Comparison of ENCODE assay signal across 20 cellular contexts in the genomic region with DNA sequence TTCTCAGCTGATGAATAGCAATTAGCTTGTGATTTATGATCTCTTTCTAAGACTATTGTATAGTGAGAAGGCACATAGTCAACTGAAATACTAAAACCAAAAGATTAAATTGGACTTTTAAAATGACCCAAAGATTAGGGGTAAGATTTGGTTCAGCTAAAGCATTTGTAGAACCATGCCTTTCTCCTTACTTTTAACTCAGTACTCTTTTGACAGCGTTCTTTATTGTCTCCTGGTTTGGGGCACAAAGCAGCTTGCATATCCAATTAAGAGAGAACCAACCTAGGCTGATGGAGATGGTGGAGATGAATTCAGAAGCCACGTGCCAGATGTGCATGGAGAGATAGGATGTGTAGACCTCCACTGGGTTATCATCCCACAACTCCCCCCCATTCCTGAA. TPM values are rescaled to one million over a fixed set of nuclear protein-coding genes. Genes with fewer than 3 reads are reported as not detected.
DNase-seq lines count a peak whose midpoint lies in the region; ATAC-seq and TF ChIP-seq lines count a peak whose summit lies in the region.
"Had no signal": no experiment of that assay in that cellular context is flagged by ENCODE, and none has a peak within 500 bp of the region (broad histone marks: within the 10 kb centered on the region; RNA-seq: fewer than 3 reads in every experiment).

No MANE protein-coding gene starts in this region.

- H3K4me3 ChIP-seq in mammary epithelial cell (replicated peaks in 1 of 3; ENCODE audit: insufficient read depth in 1 of 3, low read depth in 2 of 3, low read length in 3 of 3): no peak overlapping the region
- H3K4me3 ChIP-seq: BLaER1 treated with 17β-estradiol and CSF1 and Interleukin-3, amounts not matched to agents 10 nM and 100 nM; GM23248; HAP-1 had no signal

- TF ChIP-seq CTCF in MCF 10A (IDR thresholded peaks at IDR 0.05; ENCODE audit: unreplicated experiment) (no peak), mammary epithelial cell (conservative IDR thresholded peaks at IDR 0.05 in 1 of 2, IDR thresholded peaks at IDR 0.05 in 1 of 2; ENCODE audit: extremely low read depth in 1 of 2, insufficient read depth in 1 of 2, low read depth in 1 of 2, low read length in 2 of 2) (no peak), HFFc6 (IDR thresholded peaks at IDR 0.05) (no peak), chondrocyte (IDR thresholded peaks at IDR 0.05) (no peak)

- no peaks in the 10 kb centered on the region for H4K20me1 ChIP-seq in mammary epithelial cell (ENCODE audit: insufficient read depth, low read length)

- no peaks in the 10 kb centered on the region for H3K9me3 ChIP-seq in mammary epithelial cell (replicated peaks; ENCODE audit: insufficient read depth, low read length)
- H3K9me3 ChIP-seq: BLaER1 treated with 17β-estradiol and CSF1 and Interleukin-3, amounts not matched to agents 10 nM and 100 nM; HAP-1 had no signal

- H3K9me3 Mint-ChIP-seq in MCF 10A (ENCODE audit: unreplicated experiment) (no peaks in the 10 kb centered on the region), HFFc6 (no peaks in the 10 kb centered on the region), chondrocyte (ENCODE audit: low read depth) (peaks cover 5% of the 10 kb centered on the region)

- BruUV-seq in MCF 10A (replicated peaks; lab: Mats Ljungman, UMichigan): no TSS peak
- BruUV-seq in mammary epithelial cell (replicated peaks; lab: Mats Ljungman, UMichigan): no TSS peak

- H3K27me3 Mint-ChIP-seq in MCF 10A (ENCODE audit: insufficient read depth, unreplicated experiment) (no peaks in the 10 kb centered on the region), HFFc6 (ENCODE audit: insufficient read depth) (no peaks in the 10 kb centered on the region), chondrocyte (ENCODE audit: low read depth) (no peaks in the 10 kb centered on the region)
- H3K27me3 Mint-ChIP-seq: B cell, IgD-negative memory B cell had no signal

- H3K27ac Mint-ChIP-seq in MCF 10A (ENCODE audit: low read depth, unreplicated experiment) (peak overlapping the region; percentile 78), HFFc6 (peak overlapping the region; percentile 70; the same call in 1 of the 2 replicates), chondrocyte (ENCODE audit: unreplicated experiment) (peak overlapping the region; percentile 27)
- H3K27ac Mint-ChIP-seq: B cell; CD8-positive, alpha-beta T cell; IgD-negative memory B cell had no signal

- 100% methylated on average over 2 of the region's 2 CpGs for WGBS in mammary epithelial cell (ENCODE audit: low coverage, missing lambda C conversion rate)

- H3K4me2 ChIP-seq in mammary epithelial cell (ENCODE audit: insufficient read depth, low read depth, low read length): no peak overlapping the region
- H3K4me2 ChIP-seq: BLaER1 treated with 17β-estradiol and CSF1 and Interleukin-3, amounts not matched to agents 10 nM and 100 nM had no signal

- no peaks in the 10 kb centered on the region for H3K36me3 ChIP-seq in mammary epithelial cell (ENCODE audit: insufficient read depth, low read length)

- H3K4me1 Mint-ChIP-seq in MCF 10A (ENCODE audit: insufficient read depth, unreplicated experiment): peaks cover 17% of the 10 kb centered on the region
- H3K4me1 Mint-ChIP-seq in HFFc6 (ENCODE audit: low read depth): peaks cover 67% of the 10 kb centered on the region
- H3K4me1 Mint-ChIP-seq in chondrocyte (ENCODE audit: low read depth): peaks cover 64% of the 10 kb centered on the region
- H3K4me1 Mint-ChIP-seq: B cell, IgD-negative memory B cell had no signal

- H3K4me3 Mint-ChIP-seq in MCF 10A (ENCODE audit: unreplicated experiment) (no peak overlapping the region), HFFc6 (no peak overlapping the region), chondrocyte (ENCODE audit: unreplicated experiment) (no peak overlapping the region)
- H3K4me3 Mint-ChIP-seq: B cell; CD8-positive, alpha-beta T cell; IgD-negative memory B cell had no signal

- no peak overlapping the region for H3K27ac ChIP-seq in mammary epithelial cell (ENCODE audit: insufficient read depth, low read depth, low read length)
- H3K27ac ChIP-seq: BLaER1 treated with 17β-estradiol and CSF1 and Interleukin-3, amounts not matched to agents 10 nM and 100 nM; GM23248; HL-60 had no signal

- dilution Hi-C loops in mammary epithelial cell (cut with HindIII; ENCODE audit: low sequenced_read_pairs): no loop called here

- POLR2A ChIA-PET in MCF 10A (lab: Yijun Ruan, JAX): interaction anchor here (0.9 to 2.7 kb wide), 3 partner anchors 10 to 347 kb away, joined by 3 to 8 read pairs (median 6); a partner anchor contains a TSS

- no peaks in the 10 kb centered on the region for H3K79me2 ChIP-seq in mammary epithelial cell (ENCODE audit: insufficient read depth, low read length)

- H3K9ac ChIP-seq in mammary epithelial cell (ENCODE audit: insufficient read depth, low read length): no peak overlapping the region
- H3K9ac ChIP-seq: BLaER1 treated with 17β-estradiol and CSF1 and Interleukin-3, amounts not matched to agents 10 nM and 100 nM; GM23248 had no signal

- in situ Hi-C loops in mammary epithelial cell (cut with MboI; ENCODE audit: low sequenced_read_pairs in 2 of 2): no loop called here

- H3K36me3 Mint-ChIP-seq in MCF 10A (ENCODE audit: insufficient read depth, unreplicated experiment) (peaks cover 29% of the 10 kb centered on the region), HFFc6 (ENCODE audit: low read depth) (peaks cover 36% of the 10 kb centered on the region), chondrocyte (ENCODE audit: low read depth) (peaks cover 15% of the 10 kb centered on the region)

- no peaks in the 10 kb centered on the region for H3K27me3 ChIP-seq in mammary epithelial cell (ENCODE audit: insufficient read depth, low read length)
- H3K27me3 ChIP-seq: BLaER1 treated with 17β-estradiol and CSF1 and Interleukin-3, amounts not matched to agents 10 nM and 100 nM had no signal

- no peak for ATAC-seq in HG02610 (IDR thresholded peaks at IDR 0.05; ENCODE audit: unreplicated experiment)
- no peak for ATAC-seq in HG02642 (IDR thresholded peaks at IDR 0.05; ENCODE audit: poor library complexity, unreplicated experiment)
- ATAC-seq: CD8-positive, alpha-beta T cell had no signal

- intact Hi-C loops in MCF 10A (cut with micrococcal nuclease): no loop called here
- intact Hi-C loops in mammary epithelial cell (cut with micrococcal nuclease): no loop called here

- DNase-seq in MCF 10A (ENCODE audit: unreplicated experiment): no peak
- no peak for DNase-seq in mammary epithelial cell
- no peak for DNase-seq in HFFc6
- no peak for DNase-seq in chondrocyte (ENCODE audit: low spot score)
- DNase-seq in COR-L47 (lab: John Stamatoyannopoulos, UW): no peak
- DNase-seq: 8988T; CD8-positive, alpha-beta T cell; DMS 273 treated with DMSO at 0.1 percent for 48 hours; DMS53; DND-41; EL; GM23248; KBM-7 had no signal

- peaks cover 28% of the 10 kb centered on the region for H3K4me1 ChIP-seq in mammary epithelial cell (ENCODE audit: insufficient read depth, low read length)
- H3K4me1 ChIP-seq: HAP-1 had no signal

- CTCF ChIA-PET in MCF 10A (lab: Yijun Ruan, JAX) (interaction anchor here (0.6 to 5.7 kb wide), 6 partner anchors 10 to 264 kb away, joined by 3 to 42 read pairs (median 6); no protein-coding TSS in a partner anchor), mammary epithelial cell (lab: Charles Lee; ENCODE audit: low non-redundant PET) (no interaction called here)

- no peak overlapping the region for H2AFZ ChIP-seq in mammary epithelial cell (ENCODE audit: low read depth, low read length)
- H2AFZ ChIP-seq: GM23248 had no signal

RNA-seq across cellular contexts. Expression of a gene that starts 45.8 kb away (rescaled TPM):
- 17.2 and 25.9 TPM in 2 replicates for total RNA-seq in MCF 10A (2022)
- total RNA-seq in mammary epithelial cell: 10 to 100 TPM; 18.8 to 25.8 TPM
- 5.0 TPM for polyA plus RNA-seq in mammary epithelial cell
- polyA minus RNA-seq in mammary epithelial cell: 26.7 TPM
- total RNA-seq in HFFc6 (2021; fragmentation: NEBNext Ultra II Directional; extraction: Animal tissue kit (Norgen Biotek cat#: 25700)): 10 to 100 TPM; 35.1 to 54.1 (median 42.6) TPM
- 43.7 to 52.4 TPM (median 48.2 TPM) in 3 replicates for total RNA-seq in chondrocyte

Comparison
In these comparisons a context has a peak if more than half of its experiments do, and no peak if none do; other contexts are left out.
1. H3K27ac Mint-ChIP-seq: peak in every context shown above with its lines; median percentile 78 in MCF 10A; 70 in HFFc6; 27 in chondrocyte.